In genomic region chr19:7670790-7671189, GRCh38 we compare ENCODE assay signal across 1 cellular context.
A peak's percentile ranks its signal among the peaks of the same experiment; 100 is the strongest.
TF ChIP-seq lines count a peak whose summit lies in the region.

No MANE protein-coding gene starts in this region.

TF ChIP-seq in HepG2, 621 proteins besides CTCF, POLR2A, EP300 and RAD21:
- TF ChIP-seq ZFP91 (CRISPR knock-in tag; IDR thresholded peaks at IDR 0.05; ENCODE audit: borderline replicate concordance) (no peak), CREB1 (IDR thresholded peaks at IDR 0.05) (peak; percentile 68), CREB1 (CRISPR knock-in tag; IDR thresholded peaks at IDR 0.05) (no peak), ZNF33A (CRISPR knock-in tag; IDR thresholded peaks at IDR 0.05; ENCODE audit: borderline replicate concordance) (no peak), HNRNPK (IDR thresholded peaks at IDR 0.05; ENCODE audit: low read depth, low read length, poor library complexity, severe bottlenecking) (peak; percentile 31), ZNF572 (CRISPR knock-in tag; IDR thresholded peaks at IDR 0.05) (no peak)
